Comparison of ENCODE assay signal across 28 cellular contexts in the genomic region with DNA sequence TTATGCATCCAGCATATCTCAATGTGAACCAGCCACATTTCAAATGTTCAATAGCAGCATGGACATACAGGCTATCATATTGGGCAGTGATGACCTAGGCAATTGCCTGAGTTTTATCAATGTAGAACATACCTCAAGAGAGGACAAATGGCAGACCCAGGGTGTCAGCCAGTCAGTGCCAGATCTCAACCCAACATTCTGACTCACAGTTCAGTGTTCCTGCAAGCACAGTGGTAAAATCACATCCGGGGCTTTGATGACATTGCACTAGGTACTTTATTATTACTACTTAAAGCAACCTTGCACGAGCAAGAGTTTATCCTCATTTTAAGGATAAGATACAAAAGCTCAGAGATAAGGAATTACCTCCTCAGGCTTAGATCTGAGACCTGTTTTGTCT. TPM values are rescaled to one million over a fixed set of nuclear protein-coding genes. Genes with fewer than 3 reads are reported as not detected.
DNase-seq lines count a peak whose midpoint lies in the region; TF ChIP-seq lines count a peak whose summit lies in the region.
"Had no signal": no experiment of that assay in that cellular context is flagged by ENCODE, and none has a peak within 500 bp of the region (broad histone marks: within the 10 kb centered on the region; RNA-seq: fewer than 3 reads in every experiment).

No MANE protein-coding gene starts in this region.

- peaks cover 4% of the 10 kb centered on the region for H3K27me3 Mint-ChIP-seq in activated CD4-positive, alpha-beta memory T cell treated with anti-CD3 and anti-CD28 coated beads for 36 hours
- peaks cover 12% of the 10 kb centered on the region for H3K27me3 Mint-ChIP-seq in activated CD4-positive, alpha-beta memory T cell treated with anti-CD3 and anti-CD28 coated beads, Interleukin-2, amount 10 ng/mL, durations not matched to agents 7 days and 5 days
- no peaks in the 10 kb centered on the region for H3K27me3 Mint-ChIP-seq in neural progenitor cell (ENCODE audit: insufficient read depth, low read depth)

- H3K4me1 Mint-ChIP-seq in activated CD4-positive, alpha-beta memory T cell treated with anti-CD3 and anti-CD28 coated beads for 36 hours (ENCODE audit: low read depth): peaks cover 5% of the 10 kb centered on the region
- no peaks in the 10 kb centered on the region for H3K4me1 Mint-ChIP-seq in activated CD4-positive, alpha-beta memory T cell treated with anti-CD3 and anti-CD28 coated beads, Interleukin-2, amount 10 ng/mL, durations not matched to agents 7 days and 5 days
- peaks cover 25% of the 10 kb centered on the region for H3K4me1 Mint-ChIP-seq in neural progenitor cell
- H3K4me1 Mint-ChIP-seq: CD4-positive, alpha-beta memory T cell had no signal

- H3K79me2 ChIP-seq in neural progenitor cell (ENCODE audit: low read depth): no peaks in the 10 kb centered on the region

- H3K4me2 ChIP-seq in neural progenitor cell: peak overlapping the region; percentile 62

- TF ChIP-seq CTCF in brain microvascular endothelial cell (IDR thresholded peaks at IDR 0.05; ENCODE audit: low read depth, low read length, missing control alignments) (no peak), neural progenitor cell (IDR thresholded peaks at IDR 0.05) (no peak)

- H4K20me1 ChIP-seq in neural progenitor cell (ENCODE audit: low read depth): no peaks in the 10 kb centered on the region

- H3K36me3 ChIP-seq in brain microvascular endothelial cell (replicated peaks) (no peaks in the 10 kb centered on the region), neural progenitor cell (no peaks in the 10 kb centered on the region)

- no peak overlapping the region for H2AFZ ChIP-seq in neural progenitor cell (replicated peaks)

- no peak overlapping the region for H3K27ac Mint-ChIP-seq in activated CD4-positive, alpha-beta memory T cell treated with anti-CD3 and anti-CD28 coated beads for 36 hours
- no peak overlapping the region for H3K27ac Mint-ChIP-seq in activated CD4-positive, alpha-beta memory T cell treated with anti-CD3 and anti-CD28 coated beads, Interleukin-2, amount 10 ng/mL, durations not matched to agents 7 days and 5 days
- H3K27ac Mint-ChIP-seq in neural progenitor cell: no peak overlapping the region
- H3K27ac Mint-ChIP-seq: activated naive CD4-positive, alpha-beta T cell treated with anti-CD3 and anti-CD28 coated beads, Interleukin-2, amount 50 U/mL, for 24 hours; activated T-helper 1 cell treated with anti-CD3 and anti-CD28 coated beads, Interleukin-12 subunit alpha, Interleukin-12 subunit beta, Interleukin-2, Interleukin-4 antibody, amounts not matched to agents 30 ng/mL and 10 ng/mL and 1 ng/mL, durations not matched to agents 14 hours and 24 hours and 36 hours; CD4-positive, alpha-beta memory T cell; T-cell had no signal

- H3K9me3 Mint-ChIP-seq in activated CD4-positive, alpha-beta memory T cell treated with anti-CD3 and anti-CD28 coated beads for 36 hours: no peaks in the 10 kb centered on the region
- no peaks in the 10 kb centered on the region for H3K9me3 Mint-ChIP-seq in activated CD4-positive, alpha-beta memory T cell treated with anti-CD3 and anti-CD28 coated beads, Interleukin-2, amount 10 ng/mL, durations not matched to agents 7 days and 5 days
- no peaks in the 10 kb centered on the region for H3K9me3 Mint-ChIP-seq in neural progenitor cell
- H3K9me3 Mint-ChIP-seq: activated naive CD4-positive, alpha-beta T cell treated with anti-CD3 and anti-CD28 coated beads, Interleukin-2, amount 50 U/mL, for 24 hours; activated T-helper 1 cell treated with anti-CD3 and anti-CD28 coated beads, Interleukin-12 subunit alpha, Interleukin-12 subunit beta, Interleukin-2, Interleukin-4 antibody, amounts not matched to agents 30 ng/mL and 10 ng/mL and 1 ng/mL, durations not matched to agents 14 hours and 24 hours and 36 hours; CD4-positive, alpha-beta memory T cell; T-cell had no signal

- no peaks in the 10 kb centered on the region for H3K9me3 ChIP-seq in neural progenitor cell (ENCODE audit: low read depth)

- no peak overlapping the region for H3K4me3 ChIP-seq in brain microvascular endothelial cell (ENCODE audit: low read depth, low read length)
- H3K4me3 ChIP-seq in neural progenitor cell: no peak overlapping the region
- H3K4me3 ChIP-seq: dorsolateral prefrontal cortex, skin epidermis had no signal

- DNase-seq in activated CD4-positive, alpha-beta memory T cell treated with anti-CD3 and anti-CD28 coated beads for 36 hours: peak; percentile 12
- no peak for DNase-seq in activated CD4-positive, alpha-beta memory T cell treated with anti-CD3 and anti-CD28 coated beads, Interleukin-2, amount 10 ng/mL, durations not matched to agents 7 days and 5 days
- peak; percentile 27 for DNase-seq in M059J (ENCODE audit: low read depth)
- peak; percentile 52 for DNase-seq in brain microvascular endothelial cell
- no peak for DNase-seq in neural progenitor cell (ENCODE audit: low spot score)
- DNase-seq in HCEC 1CT: no peak
- no peak for DNase-seq in stimulated activated CD4-positive, alpha-beta T cell treated with anti-CD3 and anti-CD28 coated beads, Interleukin-4, amount 100 ng/mL, for 24 hours
- DNase-seq in NCI-H774 (lab: John Stamatoyannopoulos, UW): no peak
- DNase-seq: AML-193; CD4-positive, alpha-beta memory T cell; central memory CD4-positive, alpha-beta T cell; DMS 273 treated with DMSO at 0.1 percent for 48 hours; dorsolateral prefrontal cortex; GOT3; Kasumi-1; kidney glomerular epithelial cell; NCI-H1092; NCI-H187 treated with DMSO at 0.1 percent for 48 hours; NCI-H748 treated with DMSO at 0.1 percent for 48 hours; T-cell had no signal

- peaks cover 28% of the 10 kb centered on the region for H3K4me1 ChIP-seq in neural progenitor cell

- CTCF ChIA-PET in activated CD4-positive, alpha-beta memory T cell treated with anti-CD3 and anti-CD28 coated beads for 36 hours (lab: Charles Lee): interaction anchor here (1.4 kb wide), 1 partner anchor 86 kb away, joined by 3 read pairs; no protein-coding TSS in a partner anchor
- CTCF ChIA-PET in activated CD4-positive, alpha-beta memory T cell treated with anti-CD3 and anti-CD28 coated beads, Interleukin-2, amount 10 ng/mL, durations not matched to agents 7 days and 5 days (lab: Charles Lee): no interaction called here

- H3F3A ChIP-seq in neural progenitor cell (ENCODE audit: low read depth): peaks cover 24% of the 10 kb centered on the region

- H3K9ac ChIP-seq in neural progenitor cell: no peak overlapping the region

- no peaks in the 10 kb centered on the region for H3K27me3 ChIP-seq in brain microvascular endothelial cell (replicated peaks)
- H3K27me3 ChIP-seq in neural progenitor cell: no peaks in the 10 kb centered on the region

- intact Hi-C loops in activated CD4-positive, alpha-beta memory T cell treated with anti-CD3 and anti-CD28 coated beads for 36 hours (cut with micrococcal nuclease): no loop called here

- POLR2A ChIA-PET in activated CD4-positive, alpha-beta memory T cell treated with anti-CD3 and anti-CD28 coated beads for 36 hours (lab: Charles Lee): no interaction called here
- POLR2A ChIA-PET in activated CD4-positive, alpha-beta memory T cell treated with anti-CD3 and anti-CD28 coated beads, Interleukin-2, amount 10 ng/mL, durations not matched to agents 7 days and 5 days (lab: Charles Lee): no interaction called here

- H3K27ac ChIP-seq in brain microvascular endothelial cell (no peak overlapping the region), neural progenitor cell (no peak overlapping the region)
- H3K27ac ChIP-seq: dorsolateral prefrontal cortex, skin epidermis had no signal

- in situ Hi-C loops in brain microvascular endothelial cell (cut with HindIII; ENCODE audit: low pct_ligation_motif_present, low sequenced_read_pairs): no loop called here

- H3K4me3 Mint-ChIP-seq in activated CD4-positive, alpha-beta memory T cell treated with anti-CD3 and anti-CD28 coated beads for 36 hours: no peak overlapping the region
- H3K4me3 Mint-ChIP-seq in activated CD4-positive, alpha-beta memory T cell treated with anti-CD3 and anti-CD28 coated beads, Interleukin-2, amount 10 ng/mL, durations not matched to agents 7 days and 5 days: no peak overlapping the region
- no peak overlapping the region for H3K4me3 Mint-ChIP-seq in neural progenitor cell
- H3K4me3 Mint-ChIP-seq: activated naive CD4-positive, alpha-beta T cell treated with anti-CD3 and anti-CD28 coated beads, Interleukin-2, amount 50 U/mL, for 24 hours; activated T-helper 1 cell treated with anti-CD3 and anti-CD28 coated beads, Interleukin-12 subunit alpha, Interleukin-12 subunit beta, Interleukin-2, Interleukin-4 antibody, amounts not matched to agents 30 ng/mL and 10 ng/mL and 1 ng/mL, durations not matched to agents 14 hours and 24 hours and 36 hours; CD4-positive, alpha-beta memory T cell; T-cell had no signal

- H3K36me3 Mint-ChIP-seq in activated CD4-positive, alpha-beta memory T cell treated with anti-CD3 and anti-CD28 coated beads for 36 hours: no peaks in the 10 kb centered on the region
- no peaks in the 10 kb centered on the region for H3K36me3 Mint-ChIP-seq in activated CD4-positive, alpha-beta memory T cell treated with anti-CD3 and anti-CD28 coated beads, Interleukin-2, amount 10 ng/mL, durations not matched to agents 7 days and 5 days (ENCODE audit: low read depth)
- no peaks in the 10 kb centered on the region for H3K36me3 Mint-ChIP-seq in neural progenitor cell
- H3K36me3 Mint-ChIP-seq: activated naive CD4-positive, alpha-beta T cell treated with anti-CD3 and anti-CD28 coated beads, Interleukin-2, amount 50 U/mL, for 24 hours; CD4-positive, alpha-beta memory T cell; T-cell had no signal

RNA-seq across cellular contexts. Expression of gene SLC12A1, which starts 59.9 kb away (rescaled TPM):
- total RNA-seq in activated CD4-positive, alpha-beta memory T cell treated with anti-CD3 and anti-CD28 coated beads for 36 hours: not detected
- total RNA-seq in activated CD4-positive, alpha-beta memory T cell treated with anti-CD3 and anti-CD28 coated beads, Interleukin-2, amount 10 ng/mL, durations not matched to agents 7 days and 5 days: not detected
- 0.05 TPM in 1 of 2 replicates, not detected in the other for total RNA-seq in M059J (2014; rRNA removed; shearing (Covaris generic))
- 0.19 TPM in 1 of 2 replicates, not detected in the other for total RNA-seq in neural progenitor cell (ENCODE audit: low replicate concordance)
- total RNA-seq: activated T-helper 1 cell treated with anti-CD3 and anti-CD28 coated beads, Interleukin-12 subunit alpha, Interleukin-12 subunit beta, Interleukin-2, Interleukin-4 antibody, amounts not matched to agents 30 ng/mL and 10 ng/mL and 1 ng/mL, durations not matched to agents 14 hours and 24 hours and 36 hours; CD4-positive, alpha-beta memory T cell; lung microvascular endothelial cell; OCI-LY7; pulmonary artery endothelial cell; subcutaneous adipose tissue; T-cell; ureter had no signal

Comparison
In these comparisons a context has a peak if more than half of its experiments do, and no peak if none do; other contexts are left out.
1. DNase-seq: peak in activated CD4-positive, alpha-beta memory T cell treated with anti-CD3 and anti-CD28 coated beads for 36 hours (single experiment), M059J (single experiment) and brain microvascular endothelial cell (single experiment); none in activated CD4-positive, alpha-beta memory T cell treated with anti-CD3 and anti-CD28 coated beads, Interleukin-2, amount 10 ng/mL, durations not matched to agents 7 days and 5 days (single experiment), neural progenitor cell (single experiment), HCEC 1CT (single experiment), stimulated activated CD4-positive, alpha-beta T cell treated with anti-CD3 and anti-CD28 coated beads, Interleukin-4, amount 100 ng/mL, for 24 hours (single experiment) and NCI-H774 (single experiment).